Comparison of ENCODE assay signal across 24 cellular contexts in the genomic region with DNA sequence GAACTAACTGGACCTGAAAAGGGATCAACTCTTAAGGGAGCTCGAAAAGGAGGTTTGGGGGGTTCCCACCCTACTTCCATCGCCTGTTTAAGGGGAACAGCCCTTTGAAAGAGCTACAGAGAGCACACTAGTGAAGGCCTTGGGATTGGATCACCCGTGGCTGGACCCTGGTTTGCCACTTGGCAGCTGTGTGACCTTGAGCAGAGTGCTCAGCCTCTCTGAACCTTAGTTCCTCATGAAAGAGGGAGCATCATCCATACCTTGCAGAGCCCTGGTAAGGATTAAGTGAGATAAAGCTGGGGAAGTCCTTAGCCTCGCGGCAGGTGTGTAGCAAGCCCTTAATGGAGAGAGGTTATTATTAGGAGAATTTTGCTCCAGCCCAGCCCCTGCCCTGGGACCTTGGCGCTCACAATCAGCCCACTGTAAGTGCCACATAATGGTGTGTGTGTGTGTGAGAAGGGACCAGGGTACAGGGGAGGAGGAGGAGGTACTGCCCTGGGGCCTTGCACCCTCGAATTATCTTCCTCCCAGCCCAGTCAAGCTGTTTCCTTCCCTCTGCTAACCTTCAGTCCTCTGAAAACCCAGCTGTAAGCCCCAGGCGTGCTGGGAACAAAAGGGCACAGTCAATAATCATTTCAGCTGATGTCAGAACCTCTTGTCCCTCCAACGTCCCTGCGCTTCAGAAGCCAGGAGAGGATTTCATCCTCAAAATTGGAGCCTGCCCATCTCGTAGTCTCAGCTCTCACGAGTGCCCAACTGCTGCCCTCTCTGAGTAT. TPM values are rescaled to one million over a fixed set of nuclear protein-coding genes. Genes with fewer than 3 reads are reported as not detected.
"Had no signal": no experiment of that assay in that cellular context is flagged by ENCODE, and none has a peak within 500 bp of the region (broad histone marks: within the 10 kb centered on the region; RNA-seq: fewer than 3 reads in every experiment).

No MANE protein-coding gene starts in this region.

- H3K27ac Mint-ChIP-seq: activated naive CD8-positive, alpha-beta T cell treated with anti-CD3 and anti-CD28 coated beads, Interleukin-2, amount 10 ng/mL, durations not matched to agents 7 days and 5 days; activated T-helper 17 cell treated with anti-CD3 and anti-CD28 coated beads, Interleukin-2, amount 50 U/mL, for 72 hours; stimulated activated naive CD8-positive, alpha-beta T cell treated with anti-CD3 and anti-CD28 coated beads, Interleukin-15, Interleukin-2, amounts not matched to agents 100 ng/mL and 50 ng/mL, for 24 hours had no signal

- H3K36me3 ChIP-seq: right lobe of liver, tibial nerve, WERI-Rb-1 had no signal

- H3K27me3 ChIP-seq: dorsolateral prefrontal cortex, right lobe of liver, tibial nerve had no signal

- H3K27ac ChIP-seq: dorsolateral prefrontal cortex, psoas muscle, right lobe of liver, tibial nerve, WERI-Rb-1 had no signal

- H3K9me3 Mint-ChIP-seq: activated naive CD8-positive, alpha-beta T cell treated with anti-CD3 and anti-CD28 coated beads, Interleukin-2, amount 10 ng/mL, durations not matched to agents 7 days and 5 days; activated T-helper 17 cell treated with anti-CD3 and anti-CD28 coated beads, Interleukin-2, amount 50 U/mL, for 72 hours; stimulated activated naive CD8-positive, alpha-beta T cell treated with anti-CD3 and anti-CD28 coated beads, Interleukin-15, Interleukin-2, amounts not matched to agents 100 ng/mL and 50 ng/mL, for 24 hours had no signal

- H3K27me3 Mint-ChIP-seq: stimulated activated naive CD8-positive, alpha-beta T cell treated with anti-CD3 and anti-CD28 coated beads, Interleukin-15, Interleukin-2, amounts not matched to agents 100 ng/mL and 50 ng/mL, for 24 hours had no signal

- ATAC-seq: activated T-helper 17 cell treated with anti-CD3 and anti-CD28 coated beads, Interleukin-2, amount 50 U/mL, for 72 hours; left lobe of liver; psoas muscle; right lobe of liver had no signal

- H3K36me3 Mint-ChIP-seq: activated naive CD8-positive, alpha-beta T cell treated with anti-CD3 and anti-CD28 coated beads, Interleukin-2, amount 10 ng/mL, durations not matched to agents 7 days and 5 days had no signal

- H3K4me3 ChIP-seq: dorsolateral prefrontal cortex, lung, psoas muscle, right lobe of liver, tibial nerve had no signal

- H3K4me1 ChIP-seq: psoas muscle, right lobe of liver had no signal

- H3K4me3 Mint-ChIP-seq: activated naive CD8-positive, alpha-beta T cell treated with anti-CD3 and anti-CD28 coated beads, Interleukin-2, amount 10 ng/mL, durations not matched to agents 7 days and 5 days; activated T-helper 17 cell treated with anti-CD3 and anti-CD28 coated beads, Interleukin-2, amount 50 U/mL, for 72 hours; stimulated activated naive CD8-positive, alpha-beta T cell treated with anti-CD3 and anti-CD28 coated beads, Interleukin-15, Interleukin-2, amounts not matched to agents 100 ng/mL and 50 ng/mL, for 24 hours had no signal

- DNase-seq: activated CD4-positive, alpha-beta T cell treated with anti-CD3 and anti-CD28 coated beads for 1 hour; activated naive CD4-positive, alpha-beta T cell treated with Interleukin-2 at 50 U/mL for 16 hours; activated naive CD8-positive, alpha-beta T cell treated with anti-CD3 and anti-CD28 coated beads, Interleukin-2, amount 10 ng/mL, durations not matched to agents 7 days and 5 days; activated T-cell treated with anti-CD3 and anti-CD28 coated beads, Interleukin-2, amount 50 U/mL, for 1 hour; dorsolateral prefrontal cortex; psoas muscle; right lobe of liver; small intestine; stimulated activated CD4-positive, alpha-beta T cell treated with anti-CD3 and anti-CD28 coated beads, Interleukin-15, amount 100 ng/mL, for 24 hours; stimulated activated CD4-positive, alpha-beta T cell treated with anti-CD3 and anti-CD28 coated beads, Interleukin-2, amount 100 ng/mL, for 48 hours; WERI-Rb-1 had no signal

- H3K4me1 Mint-ChIP-seq: activated naive CD8-positive, alpha-beta T cell treated with anti-CD3 and anti-CD28 coated beads, Interleukin-2, amount 10 ng/mL, durations not matched to agents 7 days and 5 days; activated T-helper 17 cell treated with anti-CD3 and anti-CD28 coated beads, Interleukin-2, amount 50 U/mL, for 72 hours had no signal

- H3K9me3 ChIP-seq: psoas muscle, right lobe of liver, tibial nerve had no signal

RNA-seq across cellular contexts. Expression of gene FOXI1, which starts 42.9 kb away (rescaled TPM):
- total RNA-seq: activated naive CD8-positive, alpha-beta T cell treated with anti-CD3 and anti-CD28 coated beads, Interleukin-2, amount 10 ng/mL, durations not matched to agents 7 days and 5 days; activated T-helper 17 cell treated with anti-CD3 and anti-CD28 coated beads, Interleukin-2, amount 50 U/mL, for 72 hours; cardiac septum; dorsolateral prefrontal cortex; epithelial cell of proximal tubule; frontal cortex; left lobe of liver; lung; myocyte; osteoblast; psoas muscle; right lobe of liver; T-helper 2 cell treated with Interferon-gamma antibody and Interleukin-4, amounts not matched to agents 100 ng/mL and 5 ng/mL, for 36 hours had no signal
- polyA plus RNA-seq: keratinocyte, neural cell, psoas muscle had no signal
